1 cellular context compared by ENCODE assay signal in the genomic region with DNA sequence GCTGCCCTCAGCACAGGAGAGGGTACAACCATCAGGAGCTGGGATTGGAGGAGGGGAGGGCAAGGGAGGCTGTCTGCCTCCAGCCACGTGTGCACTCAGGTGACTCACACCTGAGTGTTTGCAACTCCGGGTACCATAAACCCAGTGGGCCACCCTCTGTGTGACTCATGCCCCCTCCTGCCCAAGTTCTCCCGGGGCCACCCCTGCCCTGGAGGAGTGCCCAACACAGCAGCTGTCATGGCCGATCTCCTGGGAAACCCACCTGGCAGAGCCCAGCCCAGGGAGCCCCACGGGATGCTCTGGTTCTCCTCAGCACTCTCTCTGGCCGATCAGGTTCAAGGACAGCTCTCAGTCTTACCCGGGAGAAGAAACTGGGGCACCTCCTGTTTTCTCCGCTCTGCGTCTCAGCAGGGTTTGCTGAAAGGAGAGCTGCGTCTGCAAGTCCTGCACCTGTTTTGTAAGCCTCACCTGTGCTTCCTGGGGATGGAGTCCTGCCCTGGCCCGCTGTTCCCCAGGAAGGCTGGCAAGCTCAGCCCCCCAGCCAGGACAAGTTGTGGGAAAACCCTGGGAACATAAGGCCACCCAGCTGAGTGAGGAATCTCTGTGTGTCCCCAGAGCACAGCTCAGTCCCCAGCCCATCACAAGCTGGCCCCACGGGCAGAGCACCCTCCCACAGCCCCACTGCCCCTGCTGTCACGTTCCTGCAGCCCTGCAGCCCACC.
TF ChIP-seq lines count a peak whose summit lies in the region.

No MANE protein-coding gene starts in this region.

TF ChIP-seq in GM23338, 12 proteins besides CTCF, POLR2A, EP300 and RAD21 (continued from another document):
- TF ChIP-seq, protein P1, sequence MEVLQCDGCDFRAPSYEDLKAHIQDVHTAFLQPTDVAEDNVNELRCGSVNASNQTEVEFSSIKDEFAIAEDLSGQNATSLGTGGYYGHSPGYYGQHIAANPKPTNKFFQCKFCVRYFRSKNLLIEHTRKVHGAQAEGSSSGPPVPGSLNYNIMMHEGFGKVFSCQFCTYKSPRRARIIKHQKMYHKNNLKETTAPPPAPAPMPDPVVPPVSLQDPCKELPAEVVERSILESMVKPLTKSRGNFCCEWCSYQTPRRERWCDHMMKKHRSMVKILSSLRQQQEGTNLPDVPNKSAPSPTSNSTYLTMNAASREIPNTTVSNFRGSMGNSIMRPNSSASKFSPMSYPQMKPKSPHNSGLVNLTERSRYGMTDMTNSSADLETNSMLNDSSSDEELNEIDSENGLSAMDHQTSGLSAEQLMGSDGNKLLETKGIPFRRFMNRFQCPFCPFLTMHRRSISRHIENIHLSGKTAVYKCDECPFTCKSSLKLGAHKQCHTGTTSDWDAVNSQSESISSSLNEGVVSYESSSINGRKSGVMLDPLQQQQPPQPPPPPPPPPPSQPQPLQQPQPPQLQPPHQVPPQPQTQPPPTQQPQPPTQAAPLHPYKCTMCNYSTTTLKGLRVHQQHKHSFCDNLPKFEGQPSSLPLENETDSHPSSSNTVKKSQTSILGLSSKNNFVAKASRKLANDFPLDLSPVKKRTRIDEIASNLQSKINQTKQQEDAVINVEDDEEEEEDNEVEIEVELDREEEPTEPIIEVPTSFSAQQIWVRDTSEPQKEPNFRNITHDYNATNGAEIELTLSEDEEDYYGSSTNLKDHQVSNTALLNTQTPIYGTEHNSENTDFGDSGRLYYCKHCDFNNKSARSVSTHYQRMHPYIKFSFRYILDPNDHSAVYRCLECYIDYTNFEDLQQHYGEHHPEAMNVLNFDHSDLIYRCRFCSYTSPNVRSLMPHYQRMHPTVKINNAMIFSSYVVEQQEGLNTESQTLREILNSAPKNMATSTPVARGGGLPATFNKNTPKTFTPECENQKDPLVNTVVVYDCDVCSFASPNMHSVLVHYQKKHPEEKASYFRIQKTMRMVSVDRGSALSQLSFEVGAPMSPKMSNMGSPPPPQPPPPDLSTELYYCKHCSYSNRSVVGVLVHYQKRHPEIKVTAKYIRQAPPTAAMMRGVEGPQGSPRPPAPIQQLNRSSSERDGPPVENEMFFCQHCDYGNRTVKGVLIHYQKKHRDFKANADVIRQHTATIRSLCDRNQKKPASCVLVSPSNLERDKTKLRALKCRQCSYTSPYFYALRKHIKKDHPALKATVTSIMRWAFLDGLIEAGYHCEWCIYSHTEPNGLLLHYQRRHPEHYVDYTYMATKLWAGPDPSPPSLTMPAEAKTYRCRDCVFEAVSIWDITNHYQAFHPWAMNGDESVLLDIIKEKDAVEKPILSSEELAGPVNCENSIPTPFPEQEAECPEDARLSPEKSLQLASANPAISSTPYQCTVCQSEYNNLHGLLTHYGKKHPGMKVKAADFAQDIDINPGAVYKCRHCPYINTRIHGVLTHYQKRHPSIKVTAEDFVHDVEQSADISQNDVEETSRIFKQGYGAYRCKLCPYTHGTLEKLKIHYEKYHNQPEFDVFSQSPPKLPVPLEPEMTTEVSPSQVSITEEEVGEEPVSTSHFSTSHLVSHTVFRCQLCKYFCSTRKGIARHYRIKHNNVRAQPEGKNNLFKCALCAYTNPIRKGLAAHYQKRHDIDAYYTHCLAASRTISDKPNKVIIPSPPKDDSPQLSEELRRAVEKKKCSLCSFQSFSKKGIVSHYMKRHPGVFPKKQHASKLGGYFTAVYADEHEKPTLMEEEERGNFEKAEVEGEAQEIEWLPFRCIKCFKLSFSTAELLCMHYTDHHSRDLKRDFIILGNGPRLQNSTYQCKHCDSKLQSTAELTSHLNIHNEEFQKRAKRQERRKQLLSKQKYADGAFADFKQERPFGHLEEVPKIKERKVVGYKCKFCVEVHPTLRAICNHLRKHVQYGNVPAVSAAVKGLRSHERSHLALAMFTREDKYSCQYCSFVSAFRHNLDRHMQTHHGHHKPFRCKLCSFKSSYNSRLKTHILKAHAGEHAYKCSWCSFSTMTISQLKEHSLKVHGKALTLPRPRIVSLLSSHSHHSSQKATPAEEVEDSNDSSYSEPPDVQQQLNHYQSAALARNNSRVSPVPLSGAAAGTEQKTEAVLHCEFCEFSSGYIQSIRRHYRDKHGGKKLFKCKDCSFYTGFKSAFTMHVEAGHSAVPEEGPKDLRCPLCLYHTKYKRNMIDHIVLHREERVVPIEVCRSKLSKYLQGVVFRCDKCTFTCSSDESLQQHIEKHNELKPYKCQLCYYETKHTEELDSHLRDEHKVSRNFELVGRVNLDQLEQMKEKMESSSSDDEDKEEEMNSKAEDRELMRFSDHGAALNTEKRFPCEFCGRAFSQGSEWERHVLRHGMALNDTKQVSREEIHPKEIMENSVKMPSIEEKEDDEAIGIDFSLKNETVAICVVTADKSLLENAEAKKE (CRISPR knock-in tag; IDR thresholded peaks at IDR 0.05), result no peak
- TF ChIP-seq, protein P2, sequence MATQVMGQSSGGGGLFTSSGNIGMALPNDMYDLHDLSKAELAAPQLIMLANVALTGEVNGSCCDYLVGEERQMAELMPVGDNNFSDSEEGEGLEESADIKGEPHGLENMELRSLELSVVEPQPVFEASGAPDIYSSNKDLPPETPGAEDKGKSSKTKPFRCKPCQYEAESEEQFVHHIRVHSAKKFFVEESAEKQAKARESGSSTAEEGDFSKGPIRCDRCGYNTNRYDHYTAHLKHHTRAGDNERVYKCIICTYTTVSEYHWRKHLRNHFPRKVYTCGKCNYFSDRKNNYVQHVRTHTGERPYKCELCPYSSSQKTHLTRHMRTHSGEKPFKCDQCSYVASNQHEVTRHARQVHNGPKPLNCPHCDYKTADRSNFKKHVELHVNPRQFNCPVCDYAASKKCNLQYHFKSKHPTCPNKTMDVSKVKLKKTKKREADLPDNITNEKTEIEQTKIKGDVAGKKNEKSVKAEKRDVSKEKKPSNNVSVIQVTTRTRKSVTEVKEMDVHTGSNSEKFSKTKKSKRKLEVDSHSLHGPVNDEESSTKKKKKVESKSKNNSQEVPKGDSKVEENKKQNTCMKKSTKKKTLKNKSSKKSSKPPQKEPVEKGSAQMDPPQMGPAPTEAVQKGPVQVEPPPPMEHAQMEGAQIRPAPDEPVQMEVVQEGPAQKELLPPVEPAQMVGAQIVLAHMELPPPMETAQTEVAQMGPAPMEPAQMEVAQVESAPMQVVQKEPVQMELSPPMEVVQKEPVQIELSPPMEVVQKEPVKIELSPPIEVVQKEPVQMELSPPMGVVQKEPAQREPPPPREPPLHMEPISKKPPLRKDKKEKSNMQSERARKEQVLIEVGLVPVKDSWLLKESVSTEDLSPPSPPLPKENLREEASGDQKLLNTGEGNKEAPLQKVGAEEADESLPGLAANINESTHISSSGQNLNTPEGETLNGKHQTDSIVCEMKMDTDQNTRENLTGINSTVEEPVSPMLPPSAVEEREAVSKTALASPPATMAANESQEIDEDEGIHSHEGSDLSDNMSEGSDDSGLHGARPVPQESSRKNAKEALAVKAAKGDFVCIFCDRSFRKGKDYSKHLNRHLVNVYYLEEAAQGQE (IDR thresholded peaks at IDR 0.05; ENCODE audit: unreplicated experiment), result no peak
- no peak for TF ChIP-seq ZNF114 (CRISPR knock-in tag; IDR thresholded peaks at IDR 0.05)
TF ChIP-seq in GM23338: peak in this region for 0.
